ENCODE assay signal across 7 cellular contexts in genomic region chr12:83826112-83826511, GRCh38.
DNase-seq lines count a peak whose midpoint lies in the region; ATAC-seq and TF ChIP-seq lines count a peak whose summit lies in the region.

No MANE protein-coding gene starts in this region.

- no peaks in the 10 kb centered on the region for H3K79me2 ChIP-seq in DND-41 (ENCODE audit: insufficient read depth, low read length)

- H3K27ac ChIP-seq in DND-41 (ENCODE audit: low read length): no peak overlapping the region

- no peaks in the 10 kb centered on the region for H4K20me1 ChIP-seq in DND-41 (ENCODE audit: insufficient read depth, low read length)

- H3K4me3 ChIP-seq in DND-41 (ENCODE audit: low read depth in 1 of 2, low read length in 2 of 2) (no peak overlapping the region), fibroblast of the aortic adventitia (ENCODE audit: low read depth, low read length) (no peak overlapping the region)

- ATAC-seq in DND-41 (ENCODE audit: insufficient read depth, low read depth): 0 out of 3 replicates have a peak, but pooled peaks have one; percentile 47
- ATAC-seq in GM18873 (IDR thresholded peaks at IDR 0.05; ENCODE audit: low FRiP score, unreplicated experiment): peak; percentile 41
- peak; percentile 51 for ATAC-seq in HG03095 (IDR thresholded peaks at IDR 0.05; ENCODE audit: unreplicated experiment)

- no peak overlapping the region for H3K9ac ChIP-seq in DND-41 (ENCODE audit: low read depth, low read length)

- H3K36me3 ChIP-seq in DND-41 (ENCODE audit: insufficient read depth, low read length): no peaks in the 10 kb centered on the region

- TF ChIP-seq CTCF in DND-41 (IDR thresholded peaks at IDR 0.05; ENCODE audit: borderline replicate concordance, extremely low read depth, low read length, poor library complexity, severe bottlenecking): peak; percentile 50
- peak; percentile 53 for TF ChIP-seq CTCF in fibroblast of the aortic adventitia (IDR thresholded peaks at IDR 0.05; ENCODE audit: insufficient read depth, low read length)

- H3K27me3 ChIP-seq in DND-41 (ENCODE audit: insufficient read depth, low read length, poor library complexity): no peaks in the 10 kb centered on the region

- peak; percentile 10 for DNase-seq in DND-41
- DNase-seq in SK-MEL-5 (ENCODE audit: low read depth, low spot score): peak; percentile 67
- peak; percentile 18 for DNase-seq in fibroblast of the aortic adventitia (ENCODE audit: low read depth)
- DNase-seq in stimulated activated CD4-positive, alpha-beta T cell treated with anti-CD3 and anti-CD28 coated beads, Interleukin-4, amount 100 ng/mL, for 1 hour: peak; percentile 3
- DNase-seq in middle frontal gyrus (ENCODE audit: extremely low spot score, low spot score): no peak

- in situ Hi-C loops in SK-MEL-5 (cut with HindIII; ENCODE audit: low pct_unique_long_range_greater_than_20kb, low sequenced_read_pairs): no loop called here

- H3K4me1 ChIP-seq in DND-41 (ENCODE audit: insufficient read depth, low read length): no peaks in the 10 kb centered on the region

- no peaks in the 10 kb centered on the region for H3K9me3 ChIP-seq in DND-41 (ENCODE audit: insufficient read depth, low read length, severe bottlenecking)

- H3K4me2 ChIP-seq in DND-41 (ENCODE audit: insufficient read depth, low read length): no peak overlapping the region

- H2AFZ ChIP-seq in DND-41 (ENCODE audit: low read depth, low read length): no peak overlapping the region
